In the genomic region with DNA sequence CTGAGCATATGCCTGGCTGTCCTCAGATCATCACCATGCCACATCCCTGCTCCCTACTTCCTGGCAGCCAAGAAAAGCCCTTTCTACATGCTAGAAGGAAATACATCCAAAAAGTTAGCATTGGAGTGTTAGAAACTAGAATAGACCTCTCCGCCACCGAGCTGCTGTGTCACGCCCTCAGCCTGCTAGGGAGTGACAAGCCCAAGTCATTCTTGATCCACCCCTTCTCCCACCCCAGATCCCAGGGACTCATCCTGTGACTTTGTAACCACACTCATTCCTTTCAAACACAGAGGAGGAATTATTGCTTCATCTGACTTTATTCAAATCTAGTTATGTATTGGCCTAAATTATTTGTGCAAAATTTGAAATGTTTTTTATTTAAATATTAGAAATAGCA, we compare ENCODE assay signal across 19 cellular contexts. TPM values are rescaled to one million over a fixed set of nuclear protein-coding genes. Genes with fewer than 3 reads are reported as not detected.
DNase-seq lines count a peak whose midpoint lies in the region; ATAC-seq and TF ChIP-seq lines count a peak whose summit lies in the region.
"Had no signal": no experiment of that assay in that cellular context is flagged by ENCODE, and none has a peak within 500 bp of the region (broad histone marks: within the 10 kb centered on the region; RNA-seq: fewer than 3 reads in every experiment).

No MANE protein-coding gene starts in this region.

- ATAC-seq in CD4-positive, CD25-positive, alpha-beta regulatory T cell (ENCODE audit: low read depth in 2 of 2), result no peak

- H2AFZ ChIP-seq in H9 (ENCODE audit: low read length) (no peak overlapping the region), mammary epithelial cell (ENCODE audit: low read depth, low read length) (no peak overlapping the region), neuronal stem cell (ENCODE audit: low read length) (no peak overlapping the region)

- H3K36me3 ChIP-seq in CD4-positive, CD25-positive, alpha-beta regulatory T cell (ENCODE audit: control insufficient read depth, insufficient read depth, low read length), result peaks cover 18% of the 10 kb centered on the region
- no peaks in the 10 kb centered on the region for H3K36me3 ChIP-seq in mammary epithelial cell (ENCODE audit: insufficient read depth, low read length)
- H3K36me3 ChIP-seq in neuronal stem cell (replicated peaks in 1 of 2; ENCODE audit: control insufficient read depth in 2 of 2, insufficient read depth in 2 of 2, low read length in 2 of 2), result peaks cover 4 to 27% of the 10 kb centered on the region in 2 donors
- no peaks in the 10 kb centered on the region for H3K36me3 ChIP-seq in prostate gland

- no peak overlapping the region for H3K4ac ChIP-seq in H9 (ENCODE audit: low read depth, low read length)
- H3K4ac ChIP-seq in neuronal stem cell (ENCODE audit: low read length), result no peak overlapping the region

- H3K9me3 ChIP-seq in CD4-positive, CD25-positive, alpha-beta regulatory T cell (ENCODE audit: control insufficient read depth in 2 of 2, low read length in 2 of 2), result no peaks in the 10 kb centered on the region
- no peaks in the 10 kb centered on the region for H3K9me3 ChIP-seq in H9 (ENCODE audit: control insufficient read depth, low read depth, low read length)
- no peaks in the 10 kb centered on the region for H3K9me3 ChIP-seq in mammary epithelial cell (replicated peaks; ENCODE audit: insufficient read depth, low read length)
- H3K9me3 ChIP-seq in neuronal stem cell (replicated peaks in 1 of 2; ENCODE audit: control insufficient read depth in 2 of 2, insufficient read depth in 1 of 2, low read depth in 1 of 2, low read length in 2 of 2), result peaks cover 0 to 1% of the 10 kb centered on the region in 2 donors
- no peaks in the 10 kb centered on the region for H3K9me3 ChIP-seq in prostate gland
- H3K9me3 ChIP-seq: SK-N-SH had no signal

- no peak overlapping the region for H3T11ph ChIP-seq in H9 (ENCODE audit: low read length)

- H3K56ac ChIP-seq in H9 (ENCODE audit: insufficient read length, low read depth, low read length), result no peak overlapping the region

- H3K79me1 ChIP-seq in H9 (ENCODE audit: insufficient read depth, low read depth, low read length, poor library complexity, severe bottlenecking), result no peaks in the 10 kb centered on the region
- no peaks in the 10 kb centered on the region for H3K79me1 ChIP-seq in neuronal stem cell (ENCODE audit: low read depth, low read length)

- no peaks in the 10 kb centered on the region for H3K27me3 Mint-ChIP-seq in CD4-positive, CD25-positive, alpha-beta regulatory T cell
- H3K27me3 Mint-ChIP-seq in H9 (ENCODE audit: low read depth), result no peaks in the 10 kb centered on the region

- H2AK5ac ChIP-seq in H9 (ENCODE audit: insufficient read length, low read length) (no peak overlapping the region), neuronal stem cell (ENCODE audit: low read depth, low read length) (no peak overlapping the region)

- no peak overlapping the region for H3K4me3 ChIP-seq in CD4-positive, CD25-positive, alpha-beta regulatory T cell (ENCODE audit: low read depth, low read length)
- H3K4me3 ChIP-seq in mammary epithelial cell (replicated peaks in 1 of 3; ENCODE audit: insufficient read depth in 1 of 3, low read depth in 2 of 3, low read length in 3 of 3) (no peak overlapping the region), neuronal stem cell (ENCODE audit: low read length in 2 of 2) (no peak overlapping the region), prostate gland (no peak overlapping the region)

- no peak overlapping the region for H2BK12ac ChIP-seq in H9 (ENCODE audit: insufficient read length, low read depth, low read length)
- no peak overlapping the region for H2BK12ac ChIP-seq in neuronal stem cell (ENCODE audit: low read length)

- H3K27ac ChIP-seq in CD4-positive, CD25-positive, alpha-beta regulatory T cell (ENCODE audit: insufficient read depth, low read length, poor library complexity, severe bottlenecking), result no peak overlapping the region
- H3K27ac ChIP-seq in H9 (ENCODE audit: insufficient read length, low read depth, low read length), result no peak overlapping the region
- no peak overlapping the region for H3K27ac ChIP-seq in mammary epithelial cell (ENCODE audit: insufficient read depth, low read depth, low read length)
- H3K27ac ChIP-seq in neuronal stem cell (replicated peaks; ENCODE audit: low read length), result peak overlapping the region; percentile 32
- no peak overlapping the region for H3K27ac ChIP-seq in prostate gland

- in situ Hi-C loops in mammary epithelial cell (cut with MboI; ENCODE audit: low sequenced_read_pairs in 2 of 2), result loop anchor here in 1 of 2 donors (25.0 kb wide), 1 partner anchor 145 kb away; no protein-coding TSS in a partner anchor

- DNase-seq in CD4-positive, CD25-positive, alpha-beta regulatory T cell, result no peak
- DNase-seq in H9 (no peak), mammary epithelial cell (no peak), neuronal stem cell (ENCODE audit: low spot score) (no peak), prostate gland (ENCODE audit: low spot score) (no peak), NCI-H2029 (lab: John Stamatoyannopoulos, UW) (no peak)
- DNase-seq in activated CD8-positive, alpha-beta memory T cell treated with anti-CD3 and anti-CD28 coated beads, Interleukin-2, amount 50 U/mL, for 48 hours, result no peak
- DNase-seq: ACHN; C1 segment of cervical spinal cord; DND-41; HCEC 1CT; NCI-H1092 treated with DMSO at 0.1 percent for 48 hours; NCI-H146; NCI-H2081; NCI-H510A; NCI-H748 treated with DMSO at 0.1 percent for 48 hours; NK-92 treated with Interleukin-12 subunit alpha and Interleukin-12 subunit beta, amount 100 ng/mL, for 24 hours; SHP77 treated with DMSO at 0.1 percent for 48 hours; SK-N-SH had no signal

- H3K4me2 ChIP-seq in H9 (ENCODE audit: insufficient read depth, insufficient read length, low read length) (no peak overlapping the region), mammary epithelial cell (ENCODE audit: insufficient read depth, low read depth, low read length) (no peak overlapping the region), neuronal stem cell (ENCODE audit: insufficient read depth, low read length, poor library complexity, severe bottlenecking) (no peak overlapping the region)
- H3K4me2 ChIP-seq: SK-N-SH had no signal

- H3K18ac ChIP-seq in H9 (ENCODE audit: insufficient read length, low read depth, low read length) (no peak overlapping the region), neuronal stem cell (ENCODE audit: low read length) (no peak overlapping the region)

- H2BK5ac ChIP-seq in H9 (ENCODE audit: insufficient read length, low read length) (no peak overlapping the region), neuronal stem cell (ENCODE audit: low read length) (no peak overlapping the region)

- H3K4me3 Mint-ChIP-seq in CD4-positive, CD25-positive, alpha-beta regulatory T cell, result no peak overlapping the region
- no peak overlapping the region for H3K4me3 Mint-ChIP-seq in H9

- H4K8ac ChIP-seq in H9 (replicated peaks; ENCODE audit: insufficient read length, low read depth, low read length), result no peak overlapping the region
- H4K8ac ChIP-seq in neuronal stem cell (ENCODE audit: low read depth, low read length), result no peak overlapping the region

- no peak overlapping the region for H3K23ac ChIP-seq in H9 (ENCODE audit: insufficient read length, low read depth, low read length)
- no peak overlapping the region for H3K23ac ChIP-seq in neuronal stem cell (ENCODE audit: low read depth, low read length, poor library complexity)

- dilution Hi-C loops in mammary epithelial cell (cut with HindIII; ENCODE audit: low sequenced_read_pairs), result no loop called here

- no peaks in the 10 kb centered on the region for H3K9me3 Mint-ChIP-seq in CD4-positive, CD25-positive, alpha-beta regulatory T cell
- H3K9me3 Mint-ChIP-seq in H9, result peaks cover 0 to 2% of the 10 kb centered on the region in 2 experiments; a peak in 1 of 5 replicates

- peaks cover 0 to 6% (median 5%) of the 10 kb centered on the region in 4 donors for H3K4me1 Mint-ChIP-seq in CD4-positive, CD25-positive, alpha-beta regulatory T cell
- peaks cover 8 to 14% of the 10 kb centered on the region in 2 experiments; a peak in 3 of 4 replicates for H3K4me1 Mint-ChIP-seq in H9

- no peaks in the 10 kb centered on the region for H3K4me1 ChIP-seq in CD4-positive, CD25-positive, alpha-beta regulatory T cell (ENCODE audit: control insufficient read depth, insufficient read depth, low read length, poor library complexity, severe bottlenecking)
- H3K4me1 ChIP-seq in H9 (ENCODE audit: insufficient read depth, low read length), result no peaks in the 10 kb centered on the region
- H3K4me1 ChIP-seq in mammary epithelial cell (ENCODE audit: insufficient read depth, low read length), result peaks cover 12% of the 10 kb centered on the region
- peaks cover 0 to 2% of the 10 kb centered on the region in 2 donors for H3K4me1 ChIP-seq in neuronal stem cell (ENCODE audit: control insufficient read depth in 2 of 2, insufficient read depth in 1 of 2, low read depth in 1 of 2, low read length in 2 of 2)
- H3K4me1 ChIP-seq in prostate gland (replicated peaks), result no peaks in the 10 kb centered on the region

- no peak overlapping the region for H4K5ac ChIP-seq in H9 (ENCODE audit: insufficient read length, low read depth, low read length)

- peaks cover 13% of the 10 kb centered on the region for H3K36me3 Mint-ChIP-seq in CD4-positive, CD25-positive, alpha-beta regulatory T cell
- H3K36me3 Mint-ChIP-seq in H9 (ENCODE audit: insufficient read depth in 1 of 3, low read depth in 3 of 3), result peaks cover 8 to 14% (median 10%) of the 10 kb centered on the region in 3 experiments; a peak in 6 of 7 replicates

- no peak overlapping the region for H2BK120ac ChIP-seq in H9 (ENCODE audit: low read depth, low read length, poor library complexity, severe bottlenecking)
- H2BK120ac ChIP-seq in neuronal stem cell (ENCODE audit: low read depth, low read length), result no peak overlapping the region

- H3K79me2 ChIP-seq in H9 (ENCODE audit: insufficient read depth, low read length) (no peaks in the 10 kb centered on the region), mammary epithelial cell (ENCODE audit: insufficient read depth, low read length) (peaks cover 10% of the 10 kb centered on the region)

- H3K23me2 ChIP-seq in H9 (ENCODE audit: insufficient read length, low read depth, low read length, poor library complexity, severe bottlenecking), result no peaks in the 10 kb centered on the region

- H2BK15ac ChIP-seq in H9 (ENCODE audit: low read depth, low read length) (no peak overlapping the region), neuronal stem cell (ENCODE audit: low read length) (no peak overlapping the region)

- H3K27ac Mint-ChIP-seq in CD4-positive, CD25-positive, alpha-beta regulatory T cell, result peak overlapping the region in 2 of 3 donors; percentile 33 to 38
- H3K27ac Mint-ChIP-seq in H9, result peak overlapping the region in 2 of 3 experiments; percentile 9 to 65; a peak in 2 of 7 replicates

- no peak overlapping the region for H4K91ac ChIP-seq in H9 (ENCODE audit: insufficient read length, low read depth, low read length)
- H4K91ac ChIP-seq in neuronal stem cell (ENCODE audit: low read depth, low read length, poor library complexity), result no peak overlapping the region

- H3K14ac ChIP-seq in H9 (ENCODE audit: insufficient read depth, low read length), result no peak overlapping the region
- no peak overlapping the region for H3K14ac ChIP-seq in neuronal stem cell (ENCODE audit: low read length)

- no peak overlapping the region for H2BK20ac ChIP-seq in H9 (ENCODE audit: low read depth, low read length, poor library complexity, severe bottlenecking)

- CTCF ChIA-PET in mammary epithelial cell (lab: Charles Lee; ENCODE audit: low non-redundant PET), result no interaction called here

- no CpG with 5 or more reads among the region's 3 CpGs for WGBS in H9 (ENCODE audit: extremely low coverage, insufficient read length, low lambda C conversion rate)
- WGBS in mammary epithelial cell (ENCODE audit: low coverage, missing lambda C conversion rate), result 100% methylated on average over 3 of the region's 3 CpGs
- WGBS in neuronal stem cell (ENCODE audit: extremely low coverage in 2 of 2, insufficient read length in 2 of 2, insufficient replicate concordance in 1 of 2), 2 donors, result no CpG with 5 or more reads among the region's 3 CpGs
- 86% methylated on average over 3 of the region's 3 CpGs for WGBS in prostate gland

- no peaks in the 10 kb centered on the region for H4K20me1 ChIP-seq in H9 (ENCODE audit: control insufficient read depth, insufficient read depth, insufficient read length)
- H4K20me1 ChIP-seq in mammary epithelial cell (ENCODE audit: insufficient read depth, low read length), result no peaks in the 10 kb centered on the region

- no peak for TF ChIP-seq POLR2A in prostate gland (IDR thresholded peaks at IDR 0.05)

- H3K27me3 ChIP-seq in CD4-positive, CD25-positive, alpha-beta regulatory T cell (ENCODE audit: control insufficient read depth, insufficient read depth, low read length), result no peaks in the 10 kb centered on the region
- H3K27me3 ChIP-seq in H9 (ENCODE audit: insufficient read depth, low read length) (no peaks in the 10 kb centered on the region), mammary epithelial cell (ENCODE audit: insufficient read depth, low read length) (no peaks in the 10 kb centered on the region), neuronal stem cell (ENCODE audit: control insufficient read depth in 3 of 3, insufficient read depth in 3 of 3, low read depth in 1 of 3, low read length in 3 of 3) (no peaks in the 10 kb centered on the region), prostate gland (replicated peaks; ENCODE audit: insufficient read depth) (no peaks in the 10 kb centered on the region)

- TF ChIP-seq CTCF in H9 (conservative IDR thresholded peaks at IDR 0.05) (no peak), mammary epithelial cell (conservative IDR thresholded peaks at IDR 0.05 in 1 of 2, IDR thresholded peaks at IDR 0.05 in 1 of 2; ENCODE audit: extremely low read depth in 1 of 2, insufficient read depth in 1 of 2, low read depth in 1 of 2, low read length in 2 of 2) (no peak), prostate gland (IDR thresholded peaks at IDR 0.05) (no peak)

- intact Hi-C loops in mammary epithelial cell (cut with micrococcal nuclease) (no loop called here), prostate gland (cut with DNase I) (no loop called here)

- no peak overlapping the region for H3K9ac ChIP-seq in H9 (ENCODE audit: extremely low read depth, insufficient read length, low read length)
- H3K9ac ChIP-seq in mammary epithelial cell (ENCODE audit: insufficient read depth, low read length), result no peak overlapping the region
- no peak overlapping the region for H3K9ac ChIP-seq in neuronal stem cell (ENCODE audit: low read depth, low read length, poor library complexity)
- H3K9ac ChIP-seq: SK-N-SH had no signal

- TSS peak; percentile 54 for BruUV-seq in mammary epithelial cell (replicated peaks; lab: Mats Ljungman, UMichigan)

RNA-seq across cellular contexts. Expression of a gene that starts 45.3 kb away (rescaled TPM):
- total RNA-seq in CD4-positive, CD25-positive, alpha-beta regulatory T cell, result 150 TPM
- polyA plus RNA-seq in CD4-positive, CD25-positive, alpha-beta regulatory T cell, result 100 to 1,000 TPM; 184 to 239 (median 211) TPM
- 154 and 167 TPM in 2 replicates for total RNA-seq in H9 (2021)
- total RNA-seq in mammary epithelial cell, result 100 to 1,000 TPM in 1 of 2 donors, 10 to 100 TPM in 1; 89.0 to 140 TPM
- 134 TPM for polyA plus RNA-seq in mammary epithelial cell
- polyA minus RNA-seq in mammary epithelial cell, result 75.5 TPM
- polyA plus RNA-seq in neuronal stem cell (2013, experiment 1 of 2), result 216 TPM
- 208 TPM for polyA plus RNA-seq in neuronal stem cell (2013, experiment 2 of 2)
- total RNA-seq in prostate gland, result 100 to 1,000 TPM; 114 to 183 TPM

RNA-seq across cellular contexts. Expression of a gene that starts 46.6 kb away (rescaled TPM):
- 6.5 TPM for total RNA-seq in CD4-positive, CD25-positive, alpha-beta regulatory T cell
- 1 to 10 TPM; 3.7 to 5.0 (median 4.8) TPM for polyA plus RNA-seq in CD4-positive, CD25-positive, alpha-beta regulatory T cell
- total RNA-seq in H9 (2021), result 11.6 and 12.4 TPM in 2 replicates
- 10 to 100 TPM; 16.1 to 26.3 TPM for total RNA-seq in mammary epithelial cell
- polyA plus RNA-seq in mammary epithelial cell, result 10.0 TPM
- 24.8 TPM for polyA minus RNA-seq in mammary epithelial cell
- polyA plus RNA-seq in neuronal stem cell (2013, experiment 1 of 2), result 6.8 TPM
- polyA plus RNA-seq in neuronal stem cell (2013, experiment 2 of 2), result 7.0 TPM
- total RNA-seq in prostate gland, result 10 to 100 TPM; 26.3 to 34.1 TPM
